1 cellular context compared by ENCODE assay signal in the genomic region with DNA sequence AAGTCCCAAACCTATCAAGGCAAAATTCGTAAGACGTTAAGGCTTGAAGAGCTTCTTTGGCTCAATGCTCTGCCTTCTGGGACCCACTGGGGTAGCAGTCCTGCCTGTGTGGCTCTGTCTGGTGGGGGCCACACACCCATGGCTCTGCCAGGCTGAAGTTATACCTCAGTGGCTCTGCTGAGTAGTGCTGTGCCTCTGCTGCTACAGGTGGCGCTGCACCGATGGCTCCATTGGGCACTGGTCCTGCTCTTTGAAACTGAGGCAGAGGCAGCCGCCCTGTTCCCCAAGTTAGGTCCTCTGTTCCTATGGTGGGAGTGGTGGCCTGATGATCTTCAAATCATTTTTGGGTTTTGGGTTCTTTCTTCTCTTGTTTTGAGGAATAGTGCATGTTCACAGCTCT.
TF ChIP-seq lines count a peak whose summit lies in the region.

No MANE protein-coding gene starts in this region.

TF ChIP-seq in HCT116, 20 proteins besides CTCF, POLR2A, EP300 and RAD21 (continued from another document):
- TF ChIP-seq, protein P1, sequence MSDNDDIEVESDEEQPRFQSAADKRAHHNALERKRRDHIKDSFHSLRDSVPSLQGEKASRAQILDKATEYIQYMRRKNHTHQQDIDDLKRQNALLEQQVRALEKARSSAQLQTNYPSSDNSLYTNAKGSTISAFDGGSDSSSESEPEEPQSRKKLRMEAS (IDR thresholded peaks at IDR 0.05), result no peak
- no peak for TF ChIP-seq TCF7L2 (IDR thresholded peaks at IDR 0.05; ENCODE audit: borderline replicate concordance, extremely low read depth, insufficient read depth, insufficient read length)
- TF ChIP-seq ZNF274 (IDR thresholded peaks at IDR 0.05; ENCODE audit: low read depth, low read length), result no peak
- TF ChIP-seq, protein P2, sequence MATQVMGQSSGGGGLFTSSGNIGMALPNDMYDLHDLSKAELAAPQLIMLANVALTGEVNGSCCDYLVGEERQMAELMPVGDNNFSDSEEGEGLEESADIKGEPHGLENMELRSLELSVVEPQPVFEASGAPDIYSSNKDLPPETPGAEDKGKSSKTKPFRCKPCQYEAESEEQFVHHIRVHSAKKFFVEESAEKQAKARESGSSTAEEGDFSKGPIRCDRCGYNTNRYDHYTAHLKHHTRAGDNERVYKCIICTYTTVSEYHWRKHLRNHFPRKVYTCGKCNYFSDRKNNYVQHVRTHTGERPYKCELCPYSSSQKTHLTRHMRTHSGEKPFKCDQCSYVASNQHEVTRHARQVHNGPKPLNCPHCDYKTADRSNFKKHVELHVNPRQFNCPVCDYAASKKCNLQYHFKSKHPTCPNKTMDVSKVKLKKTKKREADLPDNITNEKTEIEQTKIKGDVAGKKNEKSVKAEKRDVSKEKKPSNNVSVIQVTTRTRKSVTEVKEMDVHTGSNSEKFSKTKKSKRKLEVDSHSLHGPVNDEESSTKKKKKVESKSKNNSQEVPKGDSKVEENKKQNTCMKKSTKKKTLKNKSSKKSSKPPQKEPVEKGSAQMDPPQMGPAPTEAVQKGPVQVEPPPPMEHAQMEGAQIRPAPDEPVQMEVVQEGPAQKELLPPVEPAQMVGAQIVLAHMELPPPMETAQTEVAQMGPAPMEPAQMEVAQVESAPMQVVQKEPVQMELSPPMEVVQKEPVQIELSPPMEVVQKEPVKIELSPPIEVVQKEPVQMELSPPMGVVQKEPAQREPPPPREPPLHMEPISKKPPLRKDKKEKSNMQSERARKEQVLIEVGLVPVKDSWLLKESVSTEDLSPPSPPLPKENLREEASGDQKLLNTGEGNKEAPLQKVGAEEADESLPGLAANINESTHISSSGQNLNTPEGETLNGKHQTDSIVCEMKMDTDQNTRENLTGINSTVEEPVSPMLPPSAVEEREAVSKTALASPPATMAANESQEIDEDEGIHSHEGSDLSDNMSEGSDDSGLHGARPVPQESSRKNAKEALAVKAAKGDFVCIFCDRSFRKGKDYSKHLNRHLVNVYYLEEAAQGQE (IDR thresholded peaks at IDR 0.05; ENCODE audit: low read depth), result no peak
- no peak for TF ChIP-seq EGR1 (IDR thresholded peaks at IDR 0.05; ENCODE audit: low read depth)
- no peak for TF ChIP-seq YY1 (IDR thresholded peaks at IDR 0.05; ENCODE audit: extremely low read depth, insufficient replicate concordance, low read depth, low read length)
- no peak for TF ChIP-seq ELF1 (IDR thresholded peaks at IDR 0.05; ENCODE audit: borderline replicate concordance, low read depth)
- TF ChIP-seq SP1 (IDR thresholded peaks at IDR 0.05; ENCODE audit: low read depth), result no peak
- TF ChIP-seq JUND (IDR thresholded peaks at IDR 0.05), result no peak
TF ChIP-seq in HCT116: peak in this region for 0.
